ENCODE assay signal across 24 cellular contexts in genomic region chr1:20975668-20976067, GRCh38.
"Had no signal": no experiment of that assay in that cellular context is flagged by ENCODE, and none has a peak within 500 bp of the region (broad histone marks: within the 10 kb centered on the region; RNA-seq: fewer than 3 reads in every experiment).

No MANE protein-coding gene starts in this region.

- DNase-seq: colonic mucosa; cortex of kidney; effector CD8-positive, alpha-beta T cell; effector memory CD8-positive, alpha-beta T cell; endodermal cell; erythroblast; esophagus squamous epithelium; foreskin fibroblast; foreskin melanocyte; gastrocnemius medialis; glutamatergic neuron; head of caudate nucleus; heart right ventricle; hippocampal formation; left cardiac atrium; left lung; left ventricle myocardium superior; lower lobe of right lung; mesenchymal stem cell; mucosa of descending colon; naive B cell had no signal

- H3K36me3 ChIP-seq: colonic mucosa had no signal

- ATAC-seq: effector memory CD8-positive, alpha-beta T cell; esophagus mucosa; gastrocnemius medialis; heart right ventricle; left cardiac atrium; left lung; left ventricle myocardium superior; lower lobe of right lung; mucosa of descending colon had no signal

- FAIRE-seq: keratinocyte had no signal

- H3K27me3 ChIP-seq: colonic mucosa, esophagus squamous epithelium, gastrocnemius medialis, heart right ventricle, left lung had no signal

- H3K27ac ChIP-seq: colonic mucosa, epithelial cell of prostate, esophagus squamous epithelium, gastrocnemius medialis, heart right ventricle, left lung, lower lobe of right lung had no signal

- H3K4me3 ChIP-seq: colonic mucosa, esophagus squamous epithelium, gastrocnemius medialis, heart right ventricle, left lung, lower lobe of right lung, mucosa of descending colon had no signal

- H3K9me3 ChIP-seq: colonic mucosa, esophagus squamous epithelium, gastrocnemius medialis, heart right ventricle, left lung, lower lobe of right lung, mucosa of descending colon had no signal

- H3K4me1 ChIP-seq: colonic mucosa, esophagus squamous epithelium, heart right ventricle, left lung, lower lobe of right lung had no signal
